ENCODE assay signal across 10 cellular contexts in genomic region chr4:181802207-181802606, GRCh38.
"Had no signal": no experiment of that assay in that cellular context is flagged by ENCODE, and none has a peak within 500 bp of the region (broad histone marks: within the 10 kb centered on the region; RNA-seq: fewer than 3 reads in every experiment).

No MANE protein-coding gene starts in this region.

- ATAC-seq: HCT116, HepG2 had no signal

- H3K27me3 Mint-ChIP-seq: IgD-negative memory B cell had no signal

- H3K27ac Mint-ChIP-seq: HFFc6, IgD-negative memory B cell had no signal

- H3K27ac ChIP-seq: GM23248, HL-60 had no signal

- H3K4me3 ChIP-seq: GM23248, HAP-1 had no signal

- H3K9me3 ChIP-seq: HAP-1 had no signal

- H3K4me3 Mint-ChIP-seq: HFFc6, IgD-negative memory B cell had no signal

- H3K9me3 Mint-ChIP-seq: HFFc6 had no signal

- H3K36me3 Mint-ChIP-seq: IgD-negative memory B cell had no signal

- H3K36me3 ChIP-seq: HAP-1 had no signal

- DNase-seq: GM23248, GOT3, H7, HFFc6, KBM-7 had no signal
